Comparison of ENCODE assay signal across 1 cellular context in the genomic region with DNA sequence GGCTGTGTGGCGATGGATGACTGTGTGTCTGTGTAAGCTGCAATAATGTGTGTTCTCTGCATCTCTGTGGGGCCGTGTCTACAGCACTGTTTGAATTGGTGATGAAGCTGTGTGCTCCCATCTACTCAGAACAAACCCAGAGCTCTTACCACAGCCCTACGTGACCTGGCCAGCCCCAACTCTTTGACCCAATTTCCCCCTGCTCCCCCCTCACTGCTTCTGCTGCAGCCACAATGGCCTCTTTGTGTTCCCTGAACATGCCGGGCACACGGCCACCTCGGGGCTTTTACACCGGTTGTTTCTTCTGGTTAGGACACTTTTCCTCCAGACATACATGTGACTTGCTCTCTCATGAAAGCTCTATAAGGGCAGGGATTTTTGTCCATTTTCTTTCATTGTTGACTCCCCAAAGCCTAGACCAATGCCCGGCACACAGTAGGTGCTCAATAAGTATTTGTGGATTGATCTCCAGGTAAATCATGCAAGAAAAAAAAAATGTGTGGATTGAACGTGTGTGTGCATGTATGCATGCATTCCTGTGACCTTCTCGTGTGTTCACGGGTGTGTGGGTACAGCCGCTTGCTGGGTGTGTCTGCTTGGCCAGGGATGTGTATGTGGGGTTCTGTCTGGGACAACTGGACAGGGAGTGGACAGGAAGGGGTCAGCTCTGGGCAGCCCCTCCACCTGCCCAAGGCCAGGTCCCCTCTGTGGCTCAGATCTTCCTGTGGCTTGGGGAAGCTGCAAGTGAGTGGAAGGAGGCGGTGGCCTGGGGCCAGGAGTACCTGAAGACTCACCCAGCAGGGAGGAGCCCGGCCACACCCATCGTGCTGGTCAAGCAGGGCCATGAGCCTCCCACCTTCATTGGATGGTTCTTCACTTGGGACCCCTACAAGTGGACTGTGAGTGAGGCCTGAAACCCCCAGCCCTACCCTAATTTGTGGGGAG.
TF ChIP-seq lines count a peak whose summit lies in the region.

No MANE protein-coding gene starts in this region.

TF ChIP-seq in HepG2, 621 proteins besides CTCF, POLR2A, EP300 and RAD21 (continued from another document and continues in another):
- TF ChIP-seq, protein P1, sequence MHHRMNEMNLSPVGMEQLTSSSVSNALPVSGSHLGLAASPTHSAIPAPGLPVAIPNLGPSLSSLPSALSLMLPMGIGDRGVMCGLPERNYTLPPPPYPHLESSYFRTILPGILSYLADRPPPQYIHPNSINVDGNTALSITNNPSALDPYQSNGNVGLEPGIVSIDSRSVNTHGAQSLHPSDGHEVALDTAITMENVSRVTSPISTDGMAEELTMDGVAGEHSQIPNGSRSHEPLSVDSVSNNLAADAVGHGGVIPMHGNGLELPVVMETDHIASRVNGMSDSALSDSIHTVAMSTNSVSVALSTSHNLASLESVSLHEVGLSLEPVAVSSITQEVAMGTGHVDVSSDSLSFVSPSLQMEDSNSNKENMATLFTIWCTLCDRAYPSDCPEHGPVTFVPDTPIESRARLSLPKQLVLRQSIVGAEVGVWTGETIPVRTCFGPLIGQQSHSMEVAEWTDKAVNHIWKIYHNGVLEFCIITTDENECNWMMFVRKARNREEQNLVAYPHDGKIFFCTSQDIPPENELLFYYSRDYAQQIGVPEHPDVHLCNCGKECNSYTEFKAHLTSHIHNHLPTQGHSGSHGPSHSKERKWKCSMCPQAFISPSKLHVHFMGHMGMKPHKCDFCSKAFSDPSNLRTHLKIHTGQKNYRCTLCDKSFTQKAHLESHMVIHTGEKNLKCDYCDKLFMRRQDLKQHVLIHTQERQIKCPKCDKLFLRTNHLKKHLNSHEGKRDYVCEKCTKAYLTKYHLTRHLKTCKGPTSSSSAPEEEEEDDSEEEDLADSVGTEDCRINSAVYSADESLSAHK (CRISPR knock-in tag; IDR thresholded peaks at IDR 0.05; ENCODE audit: borderline replicate concordance): no peak
- no peak for TF ChIP-seq RORA (CRISPR knock-in tag; IDR thresholded peaks at IDR 0.05)
- peak; percentile 12; the same call in 1 of the 2 replicates for TF ChIP-seq ZBTB7B (CRISPR knock-in tag; IDR thresholded peaks at IDR 0.05)
- TF ChIP-seq ZNF556 (CRISPR knock-in tag; IDR thresholded peaks at IDR 0.05; ENCODE audit: borderline replicate concordance): no peak
- no peak for TF ChIP-seq REL (CRISPR knock-in tag; conservative IDR thresholded peaks at IDR 0.05)
- TF ChIP-seq, protein P2, sequence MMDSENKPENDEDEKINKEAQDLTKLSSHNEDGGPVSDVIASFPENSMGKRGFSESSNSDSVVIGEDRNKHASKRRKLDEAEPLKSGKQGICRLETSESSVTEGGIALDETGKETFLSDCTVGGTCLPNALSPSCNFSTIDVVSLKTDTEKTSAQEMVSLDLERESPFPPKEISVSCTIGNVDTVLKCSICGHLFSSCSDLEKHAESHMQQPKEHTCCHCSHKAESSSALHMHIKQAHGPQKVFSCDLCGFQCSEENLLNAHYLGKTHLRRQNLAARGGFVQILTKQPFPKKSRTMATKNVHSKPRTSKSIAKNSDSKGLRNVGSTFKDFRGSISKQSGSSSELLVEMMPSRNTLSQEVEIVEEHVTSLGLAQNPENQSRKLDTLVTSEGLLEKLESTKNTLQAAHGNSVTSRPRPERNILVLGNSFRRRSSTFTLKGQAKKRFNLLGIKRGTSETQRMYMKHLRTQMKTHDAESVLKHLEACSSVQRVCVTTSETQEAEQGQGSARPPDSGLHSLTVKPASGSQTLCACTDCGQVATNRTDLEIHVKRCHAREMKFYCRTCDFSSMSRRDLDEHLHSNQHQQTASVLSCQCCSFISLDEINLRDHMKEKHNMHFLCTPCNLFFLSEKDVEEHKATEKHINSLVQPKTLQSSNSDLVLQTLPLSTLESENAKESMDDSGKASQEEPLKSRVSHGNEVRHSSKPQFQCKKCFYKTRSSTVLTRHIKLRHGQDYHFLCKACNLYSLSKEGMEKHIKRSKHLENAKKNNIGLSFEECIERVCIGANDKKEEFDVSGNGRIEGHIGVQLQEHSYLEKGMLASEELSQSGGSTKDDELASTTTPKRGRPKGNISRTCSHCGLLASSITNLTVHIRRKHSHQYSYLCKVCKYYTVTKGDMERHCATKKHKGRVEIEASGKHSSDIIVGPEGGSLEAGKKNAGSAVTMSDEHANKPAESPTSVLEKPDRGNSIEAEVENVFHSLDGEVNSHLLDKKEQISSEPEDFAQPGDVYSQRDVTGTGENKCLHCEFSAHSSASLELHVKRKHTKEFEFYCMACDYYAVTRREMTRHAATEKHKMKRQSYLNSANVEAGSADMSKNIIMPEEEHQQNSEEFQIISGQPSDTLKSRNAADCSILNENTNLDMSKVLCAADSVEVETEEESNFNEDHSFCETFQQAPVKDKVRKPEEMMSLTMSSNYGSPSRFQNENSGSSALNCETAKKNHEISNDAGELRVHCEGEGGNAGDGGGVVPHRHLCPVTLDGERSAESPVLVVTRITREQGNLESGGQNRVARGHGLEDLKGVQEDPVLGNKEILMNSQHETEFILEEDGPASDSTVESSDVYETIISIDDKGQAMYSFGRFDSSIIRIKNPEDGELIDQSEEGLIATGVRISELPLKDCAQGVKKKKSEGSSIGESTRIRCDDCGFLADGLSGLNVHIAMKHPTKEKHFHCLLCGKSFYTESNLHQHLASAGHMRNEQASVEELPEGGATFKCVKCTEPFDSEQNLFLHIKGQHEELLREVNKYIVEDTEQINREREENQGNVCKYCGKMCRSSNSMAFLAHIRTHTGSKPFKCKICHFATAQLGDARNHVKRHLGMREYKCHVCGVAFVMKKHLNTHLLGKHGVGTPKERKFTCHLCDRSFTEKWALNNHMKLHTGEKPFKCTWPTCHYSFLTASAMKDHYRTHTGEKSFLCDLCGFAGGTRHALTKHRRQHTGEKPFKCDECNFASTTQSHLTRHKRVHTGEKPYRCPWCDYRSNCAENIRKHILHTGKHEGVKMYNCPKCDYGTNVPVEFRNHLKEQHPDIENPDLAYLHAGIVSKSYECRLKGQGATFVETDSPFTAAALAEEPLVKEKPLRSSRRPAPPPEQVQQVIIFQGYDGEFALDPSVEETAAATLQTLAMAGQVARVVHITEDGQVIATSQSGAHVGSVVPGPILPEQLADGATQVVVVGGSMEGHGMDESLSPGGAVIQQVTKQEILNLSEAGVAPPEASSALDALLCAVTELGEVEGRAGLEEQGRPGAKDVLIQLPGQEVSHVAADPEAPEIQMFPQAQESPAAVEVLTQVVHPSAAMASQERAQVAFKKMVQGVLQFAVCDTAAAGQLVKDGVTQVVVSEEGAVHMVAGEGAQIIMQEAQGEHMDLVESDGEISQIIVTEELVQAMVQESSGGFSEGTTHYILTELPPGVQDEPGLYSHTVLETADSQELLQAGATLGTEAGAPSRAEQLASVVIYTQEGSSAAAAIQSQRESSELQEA (CRISPR knock-in tag; IDR thresholded peaks at IDR 0.05; ENCODE audit: not compliant biosample characterization): no peak
- TF ChIP-seq GFI1 (CRISPR knock-in tag; IDR thresholded peaks at IDR 0.05; ENCODE audit: borderline replicate concordance): 0 out of 2 replicates have a peak, but pooled peaks have one; percentile 24
- no peak for TF ChIP-seq CCDC6 (CRISPR knock-in tag; IDR thresholded peaks at IDR 0.05)
- TF ChIP-seq MIER3 (CRISPR knock-in tag; IDR thresholded peaks at IDR 0.05; ENCODE audit: borderline replicate concordance): no peak; the same call in 1 of the 2 replicates
- TF ChIP-seq ZNF10 (CRISPR knock-in tag; IDR thresholded peaks at IDR 0.05; ENCODE audit: borderline replicate concordance, low read depth): no peak
- TF ChIP-seq HNRNPH1 (optimal IDR thresholded peaks at IDR 0.05; ENCODE audit: low read depth, low read length): no peak
- no peak for TF ChIP-seq ZNF550 (CRISPR knock-in tag; IDR thresholded peaks at IDR 0.05; ENCODE audit: borderline replicate concordance)
- no peak for TF ChIP-seq ZNF138 (CRISPR knock-in tag; IDR thresholded peaks at IDR 0.05; ENCODE audit: low read depth)
- TF ChIP-seq ZNF570 (CRISPR knock-in tag; IDR thresholded peaks at IDR 0.05; ENCODE audit: borderline replicate concordance): no peak
- no peak for TF ChIP-seq ZFP62 (CRISPR knock-in tag; IDR thresholded peaks at IDR 0.05)
- TF ChIP-seq, protein P3, sequence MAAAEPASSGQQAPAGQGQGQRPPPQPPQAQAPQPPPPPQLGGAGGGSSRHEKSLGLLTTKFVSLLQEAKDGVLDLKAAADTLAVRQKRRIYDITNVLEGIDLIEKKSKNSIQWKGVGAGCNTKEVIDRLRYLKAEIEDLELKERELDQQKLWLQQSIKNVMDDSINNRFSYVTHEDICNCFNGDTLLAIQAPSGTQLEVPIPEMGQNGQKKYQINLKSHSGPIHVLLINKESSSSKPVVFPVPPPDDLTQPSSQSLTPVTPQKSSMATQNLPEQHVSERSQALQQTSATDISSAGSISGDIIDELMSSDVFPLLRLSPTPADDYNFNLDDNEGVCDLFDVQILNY (CRISPR knock-in tag; conservative IDR thresholded peaks at IDR 0.05): no peak
- no peak for TF ChIP-seq RBAK (CRISPR knock-in tag; IDR thresholded peaks at IDR 0.05)
- TF ChIP-seq, protein P4, sequence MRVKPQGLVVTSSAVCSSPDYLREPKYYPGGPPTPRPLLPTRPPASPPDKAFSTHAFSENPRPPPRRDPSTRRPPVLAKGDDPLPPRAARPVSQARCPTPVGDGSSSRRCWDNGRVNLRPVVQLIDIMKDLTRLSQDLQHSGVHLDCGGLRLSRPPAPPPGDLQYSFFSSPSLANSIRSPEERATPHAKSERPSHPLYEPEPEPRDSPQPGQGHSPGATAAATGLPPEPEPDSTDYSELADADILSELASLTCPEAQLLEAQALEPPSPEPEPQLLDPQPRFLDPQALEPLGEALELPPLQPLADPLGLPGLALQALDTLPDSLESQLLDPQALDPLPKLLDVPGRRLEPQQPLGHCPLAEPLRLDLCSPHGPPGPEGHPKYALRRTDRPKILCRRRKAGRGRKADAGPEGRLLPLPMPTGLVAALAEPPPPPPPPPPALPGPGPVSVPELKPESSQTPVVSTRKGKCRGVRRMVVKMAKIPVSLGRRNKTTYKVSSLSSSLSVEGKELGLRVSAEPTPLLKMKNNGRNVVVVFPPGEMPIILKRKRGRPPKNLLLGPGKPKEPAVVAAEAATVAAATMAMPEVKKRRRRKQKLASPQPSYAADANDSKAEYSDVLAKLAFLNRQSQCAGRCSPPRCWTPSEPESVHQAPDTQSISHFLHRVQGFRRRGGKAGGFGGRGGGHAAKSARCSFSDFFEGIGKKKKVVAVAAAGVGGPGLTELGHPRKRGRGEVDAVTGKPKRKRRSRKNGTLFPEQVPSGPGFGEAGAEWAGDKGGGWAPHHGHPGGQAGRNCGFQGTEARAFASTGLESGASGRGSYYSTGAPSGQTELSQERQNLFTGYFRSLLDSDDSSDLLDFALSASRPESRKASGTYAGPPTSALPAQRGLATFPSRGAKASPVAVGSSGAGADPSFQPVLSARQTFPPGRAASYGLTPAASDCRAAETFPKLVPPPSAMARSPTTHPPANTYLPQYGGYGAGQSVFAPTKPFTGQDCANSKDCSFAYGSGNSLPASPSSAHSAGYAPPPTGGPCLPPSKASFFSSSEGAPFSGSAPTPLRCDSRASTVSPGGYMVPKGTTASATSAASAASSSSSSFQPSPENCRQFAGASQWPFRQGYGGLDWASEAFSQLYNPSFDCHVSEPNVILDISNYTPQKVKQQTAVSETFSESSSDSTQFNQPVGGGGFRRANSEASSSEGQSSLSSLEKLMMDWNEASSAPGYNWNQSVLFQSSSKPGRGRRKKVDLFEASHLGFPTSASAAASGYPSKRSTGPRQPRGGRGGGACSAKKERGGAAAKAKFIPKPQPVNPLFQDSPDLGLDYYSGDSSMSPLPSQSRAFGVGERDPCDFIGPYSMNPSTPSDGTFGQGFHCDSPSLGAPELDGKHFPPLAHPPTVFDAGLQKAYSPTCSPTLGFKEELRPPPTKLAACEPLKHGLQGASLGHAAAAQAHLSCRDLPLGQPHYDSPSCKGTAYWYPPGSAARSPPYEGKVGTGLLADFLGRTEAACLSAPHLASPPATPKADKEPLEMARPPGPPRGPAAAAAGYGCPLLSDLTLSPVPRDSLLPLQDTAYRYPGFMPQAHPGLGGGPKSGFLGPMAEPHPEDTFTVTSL (CRISPR knock-in tag; IDR thresholded peaks at IDR 0.05; ENCODE audit: borderline replicate concordance): no peak
- TF ChIP-seq GATAD1 (CRISPR knock-in tag; IDR thresholded peaks at IDR 0.05): no peak
- no peak for TF ChIP-seq NFE2L1 (CRISPR knock-in tag; IDR thresholded peaks at IDR 0.05; ENCODE audit: borderline replicate concordance)
- TF ChIP-seq MEIS1 (CRISPR knock-in tag; IDR thresholded peaks at IDR 0.05; ENCODE audit: borderline replicate concordance): no peak
- TF ChIP-seq GLI4 (CRISPR knock-in tag; IDR thresholded peaks at IDR 0.05; ENCODE audit: borderline replicate concordance): no peak
- 0 out of 2 replicates have a peak, but pooled peaks have one; percentile 3 for TF ChIP-seq YEATS2 (CRISPR knock-in tag; IDR thresholded peaks at IDR 0.05; ENCODE audit: borderline replicate concordance)
- TF ChIP-seq ZNF280D (CRISPR knock-in tag; IDR thresholded peaks at IDR 0.05): no peak
- TF ChIP-seq GATAD2A (CRISPR knock-in tag; IDR thresholded peaks at IDR 0.05): peak; percentile 53
- no peak for TF ChIP-seq ZNF616 (CRISPR knock-in tag; IDR thresholded peaks at IDR 0.05; ENCODE audit: low read depth)
- no peak for TF ChIP-seq MED8 (CRISPR knock-in tag; IDR thresholded peaks at IDR 0.05; ENCODE audit: insufficient replicate concordance)
- TF ChIP-seq, protein P5, sequence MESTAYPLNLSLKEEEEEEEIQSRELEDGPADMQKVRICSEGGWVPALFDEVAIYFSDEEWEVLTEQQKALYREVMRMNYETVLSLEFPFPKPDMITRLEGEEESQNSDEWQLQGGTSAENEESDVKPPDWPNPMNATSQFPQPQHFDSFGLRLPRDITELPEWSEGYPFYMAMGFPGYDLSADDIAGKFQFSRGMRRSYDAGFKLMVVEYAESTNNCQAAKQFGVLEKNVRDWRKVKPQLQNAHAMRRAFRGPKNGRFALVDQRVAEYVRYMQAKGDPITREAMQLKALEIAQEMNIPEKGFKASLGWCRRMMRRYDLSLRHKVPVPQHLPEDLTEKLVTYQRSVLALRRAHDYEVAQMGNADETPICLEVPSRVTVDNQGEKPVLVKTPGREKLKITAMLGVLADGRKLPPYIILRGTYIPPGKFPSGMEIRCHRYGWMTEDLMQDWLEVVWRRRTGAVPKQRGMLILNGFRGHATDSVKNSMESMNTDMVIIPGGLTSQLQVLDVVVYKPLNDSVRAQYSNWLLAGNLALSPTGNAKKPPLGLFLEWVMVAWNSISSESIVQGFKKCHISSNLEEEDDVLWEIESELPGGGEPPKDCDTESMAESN (CRISPR knock-in tag; conservative IDR thresholded peaks at IDR 0.05): no peak
